ENCODE assay signal across 14 cellular contexts in the genomic region with DNA sequence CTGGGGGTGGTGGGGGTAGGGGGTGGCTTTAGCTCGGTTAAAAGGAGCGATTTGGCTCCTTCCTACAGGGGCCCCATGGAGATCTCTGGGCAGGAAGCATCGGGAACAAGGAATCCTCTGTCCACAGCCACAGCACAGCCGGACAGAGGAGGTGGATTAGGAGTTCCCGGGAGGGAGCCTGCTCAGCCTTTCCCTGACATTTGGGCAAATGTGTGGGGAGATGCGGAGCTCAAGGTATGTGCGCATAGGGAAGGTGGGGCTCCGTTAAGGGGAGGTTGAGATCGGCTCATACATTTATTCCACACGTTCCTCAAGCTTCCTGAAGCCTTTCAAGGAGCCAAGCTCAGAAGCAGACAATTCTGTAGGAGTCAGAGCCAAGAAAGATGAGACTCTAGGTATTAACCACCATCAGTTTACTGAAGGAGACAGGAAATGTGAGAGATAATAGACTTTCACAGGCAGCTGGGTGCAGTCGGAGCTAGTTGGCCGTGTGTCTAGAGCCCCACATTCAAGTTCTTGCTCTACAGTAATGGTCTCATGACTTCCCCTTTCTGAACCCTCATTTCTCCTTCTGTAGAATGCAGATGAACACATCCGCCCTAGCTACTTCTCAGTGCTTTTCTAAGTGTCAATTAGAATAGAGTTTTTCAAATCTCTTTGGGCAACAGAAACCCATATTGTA. TPM values are rescaled to one million over a fixed set of nuclear protein-coding genes. Genes with fewer than 3 reads are reported as not detected.
DNase-seq lines count a peak whose midpoint lies in the region; ATAC-seq and TF ChIP-seq lines count a peak whose summit lies in the region.
"Had no signal": no experiment of that assay in that cellular context is flagged by ENCODE, and none has a peak within 500 bp of the region (broad histone marks: within the 10 kb centered on the region; RNA-seq: fewer than 3 reads in every experiment).

No MANE protein-coding gene starts in this region.

- no peaks in the 10 kb centered on the region for H3K36me3 Mint-ChIP-seq in endodermal cell (ENCODE audit: low read depth)
- no peaks in the 10 kb centered on the region for H3K36me3 Mint-ChIP-seq in stimulated activated naive B cell treated with anti-CD40 and anti-IgM and Interleukin-4, amounts not matched to agents 10 μg/mL and 1 μg/mL and 100 μg/mL, for 72 hours
- H3K36me3 Mint-ChIP-seq in activated CD8-positive, alpha-beta T cell treated with anti-CD3 and anti-CD28 coated beads, Interleukin-2, amount 10 ng/mL, durations not matched to agents 7 days and 5 days (ENCODE audit: low read depth) = no peaks in the 10 kb centered on the region
- H3K36me3 Mint-ChIP-seq: activated CD4-positive, alpha-beta memory T cell treated with anti-CD3 and anti-CD28 coated beads for 36 hours had no signal

- DNase-seq in NOMO-1 treated with DMSO at 0.1 percent for 48 hours (lab: John Stamatoyannopoulos, UW; ENCODE audit: unreplicated experiment) (peak; percentile 87), endodermal cell (peak; percentile 61)
- DNase-seq in stimulated activated naive B cell treated with anti-CD40 and anti-IgM and Interleukin-4, amounts not matched to agents 10 μg/mL and 1 μg/mL and 100 μg/mL, for 72 hours = no peak
- DNase-seq in activated CD8-positive, alpha-beta T cell treated with anti-CD3 and anti-CD28 coated beads, Interleukin-2, amount 10 ng/mL, durations not matched to agents 7 days and 5 days = no peak
- DNase-seq: activated CD4-positive, alpha-beta memory T cell treated with anti-CD3 and anti-CD28 coated beads for 36 hours; activated gamma-delta T cell; Caco-2; NCI-H524; sigmoid colon; testis had no signal

- CTCF ChIA-PET in activated CD8-positive, alpha-beta T cell treated with anti-CD3 and anti-CD28 coated beads, Interleukin-2, amount 10 ng/mL, durations not matched to agents 7 days and 5 days (lab: Charles Lee) = interaction anchor here (0.6 to 1.4 kb wide), 2 partner anchors 26 to 121 kb away, joined by 3 read pairs; no protein-coding TSS in a partner anchor

- H3K4me1 Mint-ChIP-seq in endodermal cell = peaks cover 9% of the 10 kb centered on the region
- peaks cover 11 to 26% of the 10 kb centered on the region in 2 donors for H3K4me1 Mint-ChIP-seq in stimulated activated naive B cell treated with anti-CD40 and anti-IgM and Interleukin-4, amounts not matched to agents 10 μg/mL and 1 μg/mL and 100 μg/mL, for 72 hours
- no peaks in the 10 kb centered on the region for H3K4me1 Mint-ChIP-seq in activated CD8-positive, alpha-beta T cell treated with anti-CD3 and anti-CD28 coated beads, Interleukin-2, amount 10 ng/mL, durations not matched to agents 7 days and 5 days (ENCODE audit: low read depth)
- H3K4me1 Mint-ChIP-seq: central memory CD8-positive, alpha-beta T cell had no signal

- no peak overlapping the region for H3K27ac Mint-ChIP-seq in endodermal cell
- no peak overlapping the region for H3K27ac Mint-ChIP-seq in stimulated activated naive B cell treated with anti-CD40 and anti-IgM and Interleukin-4, amounts not matched to agents 10 μg/mL and 1 μg/mL and 100 μg/mL, for 72 hours
- H3K27ac Mint-ChIP-seq in activated CD8-positive, alpha-beta T cell treated with anti-CD3 and anti-CD28 coated beads, Interleukin-2, amount 10 ng/mL, durations not matched to agents 7 days and 5 days = no peak overlapping the region
- H3K27ac Mint-ChIP-seq: activated CD4-positive, alpha-beta memory T cell treated with anti-CD3 and anti-CD28 coated beads for 36 hours had no signal

- H3K27ac ChIP-seq in endodermal cell (ENCODE audit: low read depth, low read length) = no peak overlapping the region
- H3K27ac ChIP-seq: sigmoid colon, testis had no signal

- H3K36me3 ChIP-seq in endodermal cell (ENCODE audit: control insufficient read depth, insufficient read depth, low read length) = no peaks in the 10 kb centered on the region
- H3K36me3 ChIP-seq: sigmoid colon had no signal

- H3K4me3 Mint-ChIP-seq in endodermal cell = no peak overlapping the region
- H3K4me3 Mint-ChIP-seq in stimulated activated naive B cell treated with anti-CD40 and anti-IgM and Interleukin-4, amounts not matched to agents 10 μg/mL and 1 μg/mL and 100 μg/mL, for 72 hours = no peak overlapping the region
- no peak overlapping the region for H3K4me3 Mint-ChIP-seq in activated CD8-positive, alpha-beta T cell treated with anti-CD3 and anti-CD28 coated beads, Interleukin-2, amount 10 ng/mL, durations not matched to agents 7 days and 5 days
- H3K4me3 Mint-ChIP-seq: activated CD4-positive, alpha-beta memory T cell treated with anti-CD3 and anti-CD28 coated beads for 36 hours; central memory CD8-positive, alpha-beta T cell had no signal

- TF ChIP-seq CTCF in endodermal cell (conservative IDR thresholded peaks at IDR 0.05) = no peak

- POLR2A ChIA-PET in activated CD8-positive, alpha-beta T cell treated with anti-CD3 and anti-CD28 coated beads, Interleukin-2, amount 10 ng/mL, durations not matched to agents 7 days and 5 days (lab: Charles Lee) = no interaction called here

- no peak overlapping the region for H3K4me3 ChIP-seq in endodermal cell (ENCODE audit: low read length)
- H3K4me3 ChIP-seq: sigmoid colon, testis had no signal

- no peak overlapping the region for H3K9ac ChIP-seq in endodermal cell (ENCODE audit: extremely low read depth, low read length, poor library complexity, severe bottlenecking)

- ATAC-seq in GM21576 (IDR thresholded peaks at IDR 0.05; ENCODE audit: unreplicated experiment) (peak; percentile 75), HG03139 (IDR thresholded peaks at IDR 0.05; ENCODE audit: unreplicated experiment) (no peak), HG03135 (IDR thresholded peaks at IDR 0.05; ENCODE audit: unreplicated experiment) (no peak)
- ATAC-seq in stimulated activated naive B cell treated with anti-CD40 and anti-IgM and Interleukin-4, amounts not matched to agents 10 μg/mL and 1 μg/mL and 100 μg/mL, for 72 hours (replicated peaks) = peak; percentile 98
- no peak for ATAC-seq in activated CD8-positive, alpha-beta T cell treated with anti-CD3 and anti-CD28 coated beads, Interleukin-2, amount 10 ng/mL, durations not matched to agents 7 days and 5 days

- no peaks in the 10 kb centered on the region for H3K9me3 ChIP-seq in endodermal cell (ENCODE audit: control insufficient read depth, low read length)
- H3K9me3 ChIP-seq: Caco-2, sigmoid colon, testis had no signal

- no peaks in the 10 kb centered on the region for H3K27me3 ChIP-seq in endodermal cell (ENCODE audit: control insufficient read depth, insufficient read depth, low read length, poor library complexity, severe bottlenecking)
- H3K27me3 ChIP-seq: sigmoid colon, testis had no signal

- H3K27me3 Mint-ChIP-seq in endodermal cell (ENCODE audit: insufficient read depth) = peaks cover 15% of the 10 kb centered on the region
- H3K27me3 Mint-ChIP-seq in stimulated activated naive B cell treated with anti-CD40 and anti-IgM and Interleukin-4, amounts not matched to agents 10 μg/mL and 1 μg/mL and 100 μg/mL, for 72 hours = peaks cover 0 to 18% of the 10 kb centered on the region in 2 donors
- H3K27me3 Mint-ChIP-seq in activated CD8-positive, alpha-beta T cell treated with anti-CD3 and anti-CD28 coated beads, Interleukin-2, amount 10 ng/mL, durations not matched to agents 7 days and 5 days (ENCODE audit: low read depth) = peaks cover 20% of the 10 kb centered on the region

- H3K9me3 Mint-ChIP-seq in endodermal cell = no peaks in the 10 kb centered on the region
- H3K9me3 Mint-ChIP-seq in stimulated activated naive B cell treated with anti-CD40 and anti-IgM and Interleukin-4, amounts not matched to agents 10 μg/mL and 1 μg/mL and 100 μg/mL, for 72 hours = no peaks in the 10 kb centered on the region
- H3K9me3 Mint-ChIP-seq in activated CD8-positive, alpha-beta T cell treated with anti-CD3 and anti-CD28 coated beads, Interleukin-2, amount 10 ng/mL, durations not matched to agents 7 days and 5 days (ENCODE audit: insufficient read depth) = no peaks in the 10 kb centered on the region
- H3K9me3 Mint-ChIP-seq: activated CD4-positive, alpha-beta memory T cell treated with anti-CD3 and anti-CD28 coated beads for 36 hours; central memory CD8-positive, alpha-beta T cell had no signal

- WGBS in endodermal cell (ENCODE audit: insufficient coverage in 1 of 2, insufficient read length in 1 of 2), 2 experiments = 79 to 81% methylated on average over 8 to 13 of the region's 13 CpGs

- H3K4me1 ChIP-seq in endodermal cell (ENCODE audit: control insufficient read depth, insufficient read depth, low read length) = no peaks in the 10 kb centered on the region
- H3K4me1 ChIP-seq: sigmoid colon, testis had no signal

RNA-seq across cellular contexts. Expression of gene EPB41L1, which starts 40.8 kb away (rescaled TPM):
- 10 to 100 TPM; 32.3 to 36.7 TPM for total RNA-seq in endodermal cell
- 43.7 TPM for polyA plus RNA-seq in endodermal cell (2013, experiment 1 of 2)
- polyA plus RNA-seq in endodermal cell (2013, experiment 2 of 2) = 36.7 TPM
- not detected for total RNA-seq in activated CD8-positive, alpha-beta T cell treated with anti-CD3 and anti-CD28 coated beads, Interleukin-2, amount 10 ng/mL, durations not matched to agents 7 days and 5 days

Comparison
In these comparisons a context has a peak if more than half of its experiments do, and no peak if none do; other contexts are left out.
1. ATAC-seq: peak in GM21576 (single experiment) and stimulated activated naive B cell treated with anti-CD40 and anti-IgM and Interleukin-4, amounts not matched to agents 10 μg/mL and 1 μg/mL and 100 μg/mL, for 72 hours (2 of 2); none in HG03139 (single experiment), activated CD8-positive, alpha-beta T cell treated with anti-CD3 and anti-CD28 coated beads, Interleukin-2, amount 10 ng/mL, durations not matched to agents 7 days and 5 days (single experiment) and HG03135 (single experiment).
2. DNase-seq: peak in NOMO-1 treated with DMSO at 0.1 percent for 48 hours (single experiment) and endodermal cell (single experiment); none in stimulated activated naive B cell treated with anti-CD40 and anti-IgM and Interleukin-4, amounts not matched to agents 10 μg/mL and 1 μg/mL and 100 μg/mL, for 72 hours (single experiment) and activated CD8-positive, alpha-beta T cell treated with anti-CD3 and anti-CD28 coated beads, Interleukin-2, amount 10 ng/mL, durations not matched to agents 7 days and 5 days (single experiment).
3. RNA of gene EPB41L1, which starts 40.8 kb away (total RNA-seq): 32.3 to 36.7 TPM in endodermal cell; not detected in activated CD8-positive, alpha-beta T cell treated with anti-CD3 and anti-CD28 coated beads, Interleukin-2, amount 10 ng/mL, durations not matched to agents 7 days and 5 days; every median in the first group is over 10 times any median in the second.